In genomic region chr14:94051115-94051514, GRCh38 we compare ENCODE assay signal across 8 cellular contexts. TPM values are rescaled to one million over a fixed set of nuclear protein-coding genes. Genes with fewer than 3 reads are reported as not detected.
DNase-seq lines count a peak whose midpoint lies in the region; ATAC-seq and TF ChIP-seq lines count a peak whose summit lies in the region.

No MANE protein-coding gene starts in this region.

- H3K27me3 ChIP-seq in gastrocnemius medialis, result no peaks in the 10 kb centered on the region

- POLR2A ChIA-PET in activated CD8-positive, alpha-beta T cell treated with anti-CD3 and anti-CD28 coated beads, Interleukin-2, amount 10 ng/mL, durations not matched to agents 7 days and 5 days (lab: Charles Lee), result no interaction called here
- POLR2A ChIA-PET in activated CD8-positive, alpha-beta T cell treated with anti-CD3 and anti-CD28 coated beads for 36 hours (lab: Charles Lee), result interaction anchor here (2.6 kb wide), 1 partner anchor 8 kb away, joined by 7 read pairs; no protein-coding TSS in a partner anchor

- no peaks in the 10 kb centered on the region for H3K9me3 ChIP-seq in gastrocnemius medialis

- H3K9me3 Mint-ChIP-seq in activated CD8-positive, alpha-beta T cell treated with anti-CD3 and anti-CD28 coated beads, Interleukin-2, amount 10 ng/mL, durations not matched to agents 7 days and 5 days (ENCODE audit: insufficient read depth), result no peaks in the 10 kb centered on the region
- no peaks in the 10 kb centered on the region for H3K9me3 Mint-ChIP-seq in activated CD8-positive, alpha-beta T cell treated with anti-CD3 and anti-CD28 coated beads for 36 hours

- no peak for TF ChIP-seq CTCF in activated CD8-positive, alpha-beta T cell treated with anti-CD3 and anti-CD28 coated beads for 36 hours (IDR thresholded peaks at IDR 0.05)
- TF ChIP-seq CTCF in gastrocnemius medialis (IDR thresholded peaks at IDR 0.05 in 4 of 5, conservative IDR thresholded peaks at IDR 0.05 in 1 of 5), result no peak

- peaks cover 35% of the 10 kb centered on the region for H3K4me1 Mint-ChIP-seq in activated CD8-positive, alpha-beta T cell treated with anti-CD3 and anti-CD28 coated beads, Interleukin-2, amount 10 ng/mL, durations not matched to agents 7 days and 5 days (ENCODE audit: low read depth)
- H3K4me1 Mint-ChIP-seq in activated CD8-positive, alpha-beta T cell treated with anti-CD3 and anti-CD28 coated beads for 36 hours (ENCODE audit: low read depth), result peaks cover 13% of the 10 kb centered on the region

- peaks cover 69% of the 10 kb centered on the region for H3K36me3 Mint-ChIP-seq in activated CD8-positive, alpha-beta T cell treated with anti-CD3 and anti-CD28 coated beads, Interleukin-2, amount 10 ng/mL, durations not matched to agents 7 days and 5 days (ENCODE audit: low read depth)
- peaks cover 71% of the 10 kb centered on the region for H3K36me3 Mint-ChIP-seq in activated CD8-positive, alpha-beta T cell treated with anti-CD3 and anti-CD28 coated beads for 36 hours (ENCODE audit: low read depth)

- H3K36me3 ChIP-seq in gastrocnemius medialis, result peaks cover 2 to 86% of the 10 kb centered on the region in 2 donors

- no peak for DNase-seq in activated CD8-positive, alpha-beta T cell treated with anti-CD3 and anti-CD28 coated beads, Interleukin-2, amount 10 ng/mL, durations not matched to agents 7 days and 5 days
- DNase-seq in activated CD8-positive, alpha-beta T cell treated with anti-CD3 and anti-CD28 coated beads for 36 hours, result no peak
- DNase-seq in anterior cingulate cortex (lab: John Stamatoyannopoulos, UW) (peak in 52 of 58 donors; percentile 21 to 89 (median 65)), inferior parietal cortex (ENCODE audit: extremely low spot score) (peak; percentile 72), substantia nigra (lab: John Stamatoyannopoulos, UW) (peak in 35 of 49 donors; percentile 21 to 83 (median 61)), gastrocnemius medialis (no peak)

- H3K4me1 ChIP-seq in gastrocnemius medialis, result peaks cover 18 to 24% of the 10 kb centered on the region in 2 donors

- no peaks in the 10 kb centered on the region for H3K27me3 Mint-ChIP-seq in activated CD8-positive, alpha-beta T cell treated with anti-CD3 and anti-CD28 coated beads, Interleukin-2, amount 10 ng/mL, durations not matched to agents 7 days and 5 days (ENCODE audit: low read depth)
- no peaks in the 10 kb centered on the region for H3K27me3 Mint-ChIP-seq in activated CD8-positive, alpha-beta T cell treated with anti-CD3 and anti-CD28 coated beads for 36 hours

- H3K27ac ChIP-seq in substantia nigra (ENCODE audit: low read depth, low read length, poor library complexity, severe bottlenecking) (no peak overlapping the region), gastrocnemius medialis (peak overlapping the region in 2 of 4 donors; percentile 39 to 50)

- TF ChIP-seq POLR2A in gastrocnemius medialis (IDR thresholded peaks at IDR 0.05), result no peak

- CTCF ChIA-PET in activated CD8-positive, alpha-beta T cell treated with anti-CD3 and anti-CD28 coated beads, Interleukin-2, amount 10 ng/mL, durations not matched to agents 7 days and 5 days (lab: Charles Lee), result interaction anchor here (0.8 to 7.2 kb wide), 13 partner anchors 13 to 128 kb away, joined by 3 to 52 read pairs (median 4); partner anchors contain the start of genes DDX24, IFI27L1 and OTUB2
- CTCF ChIA-PET in activated CD8-positive, alpha-beta T cell treated with anti-CD3 and anti-CD28 coated beads for 36 hours (lab: Charles Lee), result interaction anchor here (0.8 to 3.0 kb wide), 11 partner anchors 15 to 130 kb away, joined by 3 to 16 read pairs (median 4); no protein-coding TSS in a partner anchor

- intact Hi-C loops in activated CD8-positive, alpha-beta T cell treated with anti-CD3 and anti-CD28 coated beads for 36 hours (cut with micrococcal nuclease), result no loop called here
- intact Hi-C loops in gastrocnemius medialis (cut with DNase I; ENCODE audit: low total_unique reads), result no loop called here

- no peak for ATAC-seq in activated CD8-positive, alpha-beta T cell treated with anti-CD3 and anti-CD28 coated beads, Interleukin-2, amount 10 ng/mL, durations not matched to agents 7 days and 5 days
- ATAC-seq in activated CD8-positive, alpha-beta T cell treated with anti-CD3 and anti-CD28 coated beads for 36 hours, result no peak
- no peak for ATAC-seq in HG03025 (IDR thresholded peaks at IDR 0.05; ENCODE audit: low FRiP score, unreplicated experiment)
- no peak for ATAC-seq in gastrocnemius medialis
- no peak for ATAC-seq in HG03520 (IDR thresholded peaks at IDR 0.05; ENCODE audit: unreplicated experiment)

- H3K27ac Mint-ChIP-seq in activated CD8-positive, alpha-beta T cell treated with anti-CD3 and anti-CD28 coated beads, Interleukin-2, amount 10 ng/mL, durations not matched to agents 7 days and 5 days, result peak overlapping the region; percentile 56
- H3K27ac Mint-ChIP-seq in activated CD8-positive, alpha-beta T cell treated with anti-CD3 and anti-CD28 coated beads for 36 hours, result no peak overlapping the region

- no peak overlapping the region for H3K4me3 ChIP-seq in gastrocnemius medialis

- in situ Hi-C loops in gastrocnemius medialis (cut with MboI; ENCODE audit: low sequenced_read_pairs in 4 of 4), result no loop called here

- no peak overlapping the region for H3K4me3 Mint-ChIP-seq in activated CD8-positive, alpha-beta T cell treated with anti-CD3 and anti-CD28 coated beads, Interleukin-2, amount 10 ng/mL, durations not matched to agents 7 days and 5 days
- no peak overlapping the region for H3K4me3 Mint-ChIP-seq in activated CD8-positive, alpha-beta T cell treated with anti-CD3 and anti-CD28 coated beads for 36 hours

RNA-seq across cellular contexts. Expression of gene OTUB2, which starts 25.0 kb away (rescaled TPM):
- 1 to 10 TPM; 1.4 to 1.7 TPM for total RNA-seq in activated CD8-positive, alpha-beta T cell treated with anti-CD3 and anti-CD28 coated beads, Interleukin-2, amount 10 ng/mL, durations not matched to agents 7 days and 5 days
- under 1 TPM; 0.25 to 0.29 TPM for total RNA-seq in activated CD8-positive, alpha-beta T cell treated with anti-CD3 and anti-CD28 coated beads for 36 hours
- under 1 TPM in 1 of 4 donors, not detected in 3; 0.11 TPM for total RNA-seq in gastrocnemius medialis

RNA-seq across cellular contexts. Expression of gene DDX24, which starts 29.9 kb away (rescaled TPM):
- total RNA-seq in activated CD8-positive, alpha-beta T cell treated with anti-CD3 and anti-CD28 coated beads, Interleukin-2, amount 10 ng/mL, durations not matched to agents 7 days and 5 days, result 100 to 1,000 TPM; 172 to 184 TPM
- 100 to 1,000 TPM; 272 to 275 TPM for total RNA-seq in activated CD8-positive, alpha-beta T cell treated with anti-CD3 and anti-CD28 coated beads for 36 hours
- 100 to 1,000 TPM; 106 to 200 (median 128) TPM for total RNA-seq in gastrocnemius medialis

RNA-seq across cellular contexts. Expression of gene IFI27L1, which starts 30.0 kb away (rescaled TPM):
- 10 to 100 TPM; 34.7 to 41.3 TPM for total RNA-seq in activated CD8-positive, alpha-beta T cell treated with anti-CD3 and anti-CD28 coated beads, Interleukin-2, amount 10 ng/mL, durations not matched to agents 7 days and 5 days
- total RNA-seq in activated CD8-positive, alpha-beta T cell treated with anti-CD3 and anti-CD28 coated beads for 36 hours, result 10 to 100 TPM; 21.9 to 23.3 TPM
- 10 to 100 TPM in 1 of 4 donors, 1 to 10 TPM in 3; 7.1 to 10.3 (median 8.3) TPM for total RNA-seq in gastrocnemius medialis

RNA-seq across cellular contexts. Expression of gene CCDC197, which starts 54.0 kb away (rescaled TPM):
- total RNA-seq in activated CD8-positive, alpha-beta T cell treated with anti-CD3 and anti-CD28 coated beads, Interleukin-2, amount 10 ng/mL, durations not matched to agents 7 days and 5 days, result not detected
- total RNA-seq in activated CD8-positive, alpha-beta T cell treated with anti-CD3 and anti-CD28 coated beads for 36 hours, result not detected
- total RNA-seq in gastrocnemius medialis, result under 1 TPM in 2 of 4 donors, not detected in 2; 0.56 to 0.61 TPM

RNA-seq across cellular contexts. Expression of gene IFI27, which starts 59.4 kb away (rescaled TPM):
- 100 to 1,000 TPM; 116 to 129 TPM for total RNA-seq in activated CD8-positive, alpha-beta T cell treated with anti-CD3 and anti-CD28 coated beads, Interleukin-2, amount 10 ng/mL, durations not matched to agents 7 days and 5 days
- 1 to 10 TPM in 1 of 2 experiments, under 1 TPM in 1; 0.86 to 4.1 TPM for total RNA-seq in activated CD8-positive, alpha-beta T cell treated with anti-CD3 and anti-CD28 coated beads for 36 hours
- total RNA-seq in gastrocnemius medialis, result 100 to 1,000 TPM in 3 of 4 donors, 10 to 100 TPM in 1; 65.6 to 179 (median 123) TPM

Comparison
In these comparisons a context has a peak if more than half of its experiments do, and no peak if none do; other contexts are left out.
1. DNase-seq: peak in anterior cingulate cortex (52 of 58), inferior parietal cortex (single experiment) and substantia nigra (35 of 49); none in activated CD8-positive, alpha-beta T cell treated with anti-CD3 and anti-CD28 coated beads, Interleukin-2, amount 10 ng/mL, durations not matched to agents 7 days and 5 days (single experiment), activated CD8-positive, alpha-beta T cell treated with anti-CD3 and anti-CD28 coated beads for 36 hours (single experiment) and gastrocnemius medialis (0 of 2).